26 cellular contexts compared by ENCODE assay signal in genomic region chr3:25040739-25041138, GRCh38.
"Had no signal": no experiment of that assay in that cellular context is flagged by ENCODE, and none has a peak within 500 bp of the region (broad histone marks: within the 10 kb centered on the region; RNA-seq: fewer than 3 reads in every experiment).

No MANE protein-coding gene starts in this region.

- H3K79me2 ChIP-seq: hepatocyte had no signal

- H3K4me1 Mint-ChIP-seq: activated T-helper 17 cell treated with anti-CD3 and anti-CD28 coated beads, Interleukin-2, amount 50 U/mL, for 72 hours had no signal

- H3K9me3 Mint-ChIP-seq: activated CD8-positive, alpha-beta T cell treated with anti-CD3 and anti-CD28 coated beads for 36 hours; activated T-cell treated with anti-CD3 and anti-CD28 coated beads, Interleukin-2, amount 50 U/mL, for 4 hours; natural killer cell treated with Interleukin-12 subunit alpha and Interleukin-12 subunit beta and Interleukin-15 and Interleukin-18, amount 100 ng/mL, for 72 hours had no signal

- H3K27ac ChIP-seq: body of pancreas, esophagus squamous epithelium, gastroesophageal sphincter, hepatocyte, skin epidermis, testis, transverse colon had no signal

- H2AFZ ChIP-seq: hepatocyte had no signal

- ATAC-seq: activated CD8-positive, alpha-beta T cell treated with anti-CD3 and anti-CD28 coated beads for 36 hours; activated T-cell treated with anti-CD3 and anti-CD28 coated beads, Interleukin-2, amount 50 U/mL, for 4 hours; activated T-helper 17 cell treated with anti-CD3 and anti-CD28 coated beads, Interleukin-2, amount 50 U/mL, for 72 hours; body of pancreas; gastroesophageal sphincter; left cardiac atrium; left ventricle myocardium superior; mucosa of descending colon; natural killer cell treated with Interleukin-12 subunit alpha and Interleukin-12 subunit beta and Interleukin-15 and Interleukin-18, amount 100 ng/mL, for 72 hours; sciatic nerve; stimulated activated naive CD8-positive, alpha-beta T cell treated with anti-CD3 and anti-CD28 coated beads, Interleukin-15, Interleukin-2, amounts not matched to agents 100 U/mL and 50 U/mL, for 24 hours had no signal

- H3K36me3 ChIP-seq: esophagus squamous epithelium, gastroesophageal sphincter, transverse colon had no signal

- H3K27me3 Mint-ChIP-seq: activated CD8-positive, alpha-beta T cell treated with anti-CD3 and anti-CD28 coated beads for 36 hours; activated T-helper 17 cell treated with anti-CD3 and anti-CD28 coated beads, Interleukin-2, amount 50 U/mL, for 72 hours had no signal

- H3K27me3 ChIP-seq: body of pancreas, esophagus squamous epithelium, gastroesophageal sphincter, hepatocyte, testis, transverse colon had no signal

- H3K36me3 Mint-ChIP-seq: natural killer cell treated with Interleukin-12 subunit alpha and Interleukin-12 subunit beta and Interleukin-15 and Interleukin-18, amount 100 ng/mL, for 72 hours had no signal

- H3K27ac Mint-ChIP-seq: activated CD8-positive, alpha-beta T cell treated with anti-CD3 and anti-CD28 coated beads for 36 hours; activated T-helper 17 cell treated with anti-CD3 and anti-CD28 coated beads, Interleukin-2, amount 50 U/mL, for 72 hours; natural killer cell treated with Interleukin-12 subunit alpha and Interleukin-12 subunit beta and Interleukin-15 and Interleukin-18, amount 100 ng/mL, for 72 hours had no signal

- H3K9me3 ChIP-seq: body of pancreas, esophagus squamous epithelium, gastroesophageal sphincter, mucosa of descending colon, testis, transverse colon had no signal

- H3K4me3 ChIP-seq: body of pancreas, esophagus squamous epithelium, gastroesophageal sphincter, hepatocyte, mucosa of descending colon, skin epidermis, testis, transverse colon had no signal

- H3K4me1 ChIP-seq: body of pancreas, testis had no signal

- H3K4me2 ChIP-seq: hepatocyte had no signal

- H3K4me3 Mint-ChIP-seq: activated CD8-positive, alpha-beta T cell treated with anti-CD3 and anti-CD28 coated beads for 36 hours; activated T-cell treated with anti-CD3 and anti-CD28 coated beads, Interleukin-2, amount 50 U/mL, for 4 hours; activated T-helper 17 cell treated with anti-CD3 and anti-CD28 coated beads, Interleukin-2, amount 50 U/mL, for 72 hours; natural killer cell treated with Interleukin-12 subunit alpha and Interleukin-12 subunit beta and Interleukin-15 and Interleukin-18, amount 100 ng/mL, for 72 hours had no signal

- DNase-seq: activated CD4-positive, alpha-beta T cell treated with anti-CD3 and anti-CD28 coated beads, Interleukin-2, amount 50 U/mL, for 1 hour; activated CD4-positive, CD25-positive, alpha-beta regulatory T cell treated with anti-CD3 and anti-CD28 coated beads, Interleukin-2, amount 50 U/mL, for 72 hours; activated CD8-positive, alpha-beta T cell treated with anti-CD3 and anti-CD28 coated beads for 36 hours; activated gamma-delta T cell treated with Interleukin-2 at 50 U/mL for 16 hours; activated naive CD4-positive, alpha-beta T cell treated with anti-CD3 and anti-CD28 coated beads, Interleukin-2, amount 50 U/mL, for 16 hours; activated T-cell treated with anti-CD3 and anti-CD28 coated beads, Interleukin-2, amount 50 U/mL, for 4 hours; amygdala; body of pancreas; effector CD4-positive, alpha-beta T cell; esophagus squamous epithelium; left cardiac atrium; left ventricle myocardium superior; mucosa of descending colon; stimulated activated CD4-positive, alpha-beta T cell treated with anti-CD3 and anti-CD28 coated beads, Interleukin-12 subunit alpha, Interleukin-12 subunit beta, amount 100 ng/mL, for 4 hours; stimulated activated CD4-positive, alpha-beta T cell treated with anti-CD3 and anti-CD28 coated beads, Interleukin-4, amount 100 ng/mL, for 1 hour; stimulated activated naive CD8-positive, alpha-beta T cell treated with anti-CD3 and anti-CD28 coated beads, Interleukin-15, Interleukin-2, amounts not matched to agents 100 U/mL and 50 U/mL, for 24 hours; testis; transverse colon had no signal

- FAIRE-seq: keratinocyte, TTC549 had no signal
